In genomic region chr15:99451484-99451883, GRCh38 we compare ENCODE assay signal across 9 cellular contexts.
DNase-seq lines count a peak whose midpoint lies in the region; ATAC-seq and TF ChIP-seq lines count a peak whose summit lies in the region.
"Had no signal": no experiment of that assay in that cellular context is flagged by ENCODE, and none has a peak within 500 bp of the region (broad histone marks: within the 10 kb centered on the region; RNA-seq: fewer than 3 reads in every experiment).

No MANE protein-coding gene starts in this region.

- no peaks in the 10 kb centered on the region for H3K36me3 Mint-ChIP-seq in activated CD4-positive, alpha-beta T cell treated with anti-CD3 and anti-CD28 coated beads, Interleukin-2, amount 10 ng/mL, durations not matched to agents 7 days and 5 days (ENCODE audit: low read depth)
- peaks cover 0 to 4% of the 10 kb centered on the region in 2 donors for H3K36me3 Mint-ChIP-seq in activated naive CD4-positive, alpha-beta T cell treated with anti-CD3 and anti-CD28 coated beads, Interleukin-2, amount 50 U/mL, for 72 hours

- no peaks in the 10 kb centered on the region for H3K36me3 ChIP-seq in left lung

- intact Hi-C loops in left lung (cut with DNase I), result no loop called here

- H3K27ac ChIP-seq in left lung, result peak overlapping the region; percentile 90 to 91
- peak overlapping the region; percentile 74 for H3K27ac ChIP-seq in substantia nigra (ENCODE audit: low read depth, low read length, poor library complexity, severe bottlenecking)

- peaks cover 51% of the 10 kb centered on the region for H3K4me1 Mint-ChIP-seq in activated CD4-positive, alpha-beta T cell treated with anti-CD3 and anti-CD28 coated beads, Interleukin-2, amount 10 ng/mL, durations not matched to agents 7 days and 5 days

- ATAC-seq in activated naive CD4-positive, alpha-beta T cell treated with anti-CD3 and anti-CD28 coated beads, Interleukin-2, amount 50 U/mL, for 72 hours, result peak; percentile 5 to 9
- no peak for ATAC-seq in left lung
- no peak for ATAC-seq in GM19035 (IDR thresholded peaks at IDR 0.05; ENCODE audit: unreplicated experiment)

- H3K27ac Mint-ChIP-seq in activated CD4-positive, alpha-beta T cell treated with anti-CD3 and anti-CD28 coated beads, Interleukin-2, amount 10 ng/mL, durations not matched to agents 7 days and 5 days, result peak overlapping the region; percentile 81
- no peak overlapping the region for H3K27ac Mint-ChIP-seq in activated naive CD4-positive, alpha-beta T cell treated with anti-CD3 and anti-CD28 coated beads, Interleukin-2, amount 50 U/mL, for 72 hours

- H3K4me3 ChIP-seq in left lung, result no peak overlapping the region
- H3K4me3 ChIP-seq: mucosa of descending colon had no signal

- DNase-seq in activated CD4-positive, alpha-beta T cell treated with anti-CD3 and anti-CD28 coated beads, Interleukin-2, amount 10 ng/mL, durations not matched to agents 7 days and 5 days, result peak; percentile 3
- DNase-seq in activated CD4-positive, alpha-beta T cell treated with anti-CD3 and anti-CD28 coated beads, Interleukin-2, amount 50 U/mL, for 48 hours, result no peak
- DNase-seq in activated naive CD4-positive, alpha-beta T cell treated with anti-CD3 and anti-CD28 coated beads, Interleukin-2, amount 50 U/mL, for 72 hours (ENCODE audit: low spot score in 2 of 2), result peak in 1 of 2 donors; percentile 42
- DNase-seq in left lung (no peak), substantia nigra (lab: John Stamatoyannopoulos, UW) (no peak), NCI-H524 (lab: John Stamatoyannopoulos, UW) (no peak), dedifferentiated amniotic fluid mesenchymal stem cell (ENCODE audit: extremely low spot score) (no peak)

- peaks cover 2% of the 10 kb centered on the region for H3K9me3 Mint-ChIP-seq in activated CD4-positive, alpha-beta T cell treated with anti-CD3 and anti-CD28 coated beads, Interleukin-2, amount 10 ng/mL, durations not matched to agents 7 days and 5 days
- no peaks in the 10 kb centered on the region for H3K9me3 Mint-ChIP-seq in activated naive CD4-positive, alpha-beta T cell treated with anti-CD3 and anti-CD28 coated beads, Interleukin-2, amount 50 U/mL, for 72 hours

- no peak overlapping the region for H3K4me3 Mint-ChIP-seq in activated CD4-positive, alpha-beta T cell treated with anti-CD3 and anti-CD28 coated beads, Interleukin-2, amount 10 ng/mL, durations not matched to agents 7 days and 5 days

- H3K27me3 Mint-ChIP-seq in activated CD4-positive, alpha-beta T cell treated with anti-CD3 and anti-CD28 coated beads, Interleukin-2, amount 10 ng/mL, durations not matched to agents 7 days and 5 days, result peaks cover 2% of the 10 kb centered on the region

- no peak for TF ChIP-seq CTCF in left lung (IDR thresholded peaks at IDR 0.05)

- POLR2A ChIA-PET in activated CD4-positive, alpha-beta T cell treated with anti-CD3 and anti-CD28 coated beads, Interleukin-2, amount 10 ng/mL, durations not matched to agents 7 days and 5 days (lab: Charles Lee), result no interaction called here

- no peaks in the 10 kb centered on the region for H3K9me3 ChIP-seq in left lung
- H3K9me3 ChIP-seq: mucosa of descending colon had no signal

- H3K27me3 ChIP-seq in left lung, result peaks cover 0 to 11% of the 10 kb centered on the region in 2 donors

- H3K4me1 ChIP-seq in left lung, result peaks cover 28 to 69% of the 10 kb centered on the region in 2 donors

- CTCF ChIA-PET in activated CD4-positive, alpha-beta T cell treated with anti-CD3 and anti-CD28 coated beads, Interleukin-2, amount 10 ng/mL, durations not matched to agents 7 days and 5 days (lab: Charles Lee), result interaction anchor here (0.9 to 1.0 kb wide), 2 partner anchors 9 to 35 kb away, joined by 3 to 4 read pairs; no protein-coding TSS in a partner anchor

Comparison
In these comparisons a context has a peak if more than half of its experiments do, and no peak if none do; other contexts are left out.
1. ATAC-seq: peak in activated naive CD4-positive, alpha-beta T cell treated with anti-CD3 and anti-CD28 coated beads, Interleukin-2, amount 50 U/mL, for 72 hours (2 of 2); none in left lung (single experiment) and GM19035 (single experiment).